In the genomic region with DNA sequence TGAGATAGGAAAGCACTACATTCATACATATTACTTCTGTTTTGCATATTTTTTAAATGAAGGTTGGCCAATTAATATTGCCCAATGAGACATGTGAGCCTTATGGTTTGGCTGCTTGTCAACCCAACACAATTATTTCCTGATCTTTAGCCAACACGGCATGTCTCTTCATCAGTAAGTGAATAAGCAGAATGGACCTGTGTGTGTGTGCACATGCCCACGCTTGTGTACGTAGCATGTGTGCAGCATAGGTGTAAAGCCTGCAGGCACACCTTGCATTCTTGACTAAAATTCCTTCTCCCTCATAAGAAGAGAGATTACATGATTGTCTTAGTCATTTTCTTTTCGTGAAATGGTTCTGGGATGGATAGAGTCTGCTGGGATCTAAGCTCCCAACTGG, we compare ENCODE assay signal across 19 cellular contexts.
DNase-seq lines count a peak whose midpoint lies in the region; ATAC-seq and TF ChIP-seq lines count a peak whose summit lies in the region.
"Had no signal": no experiment of that assay in that cellular context is flagged by ENCODE, and none has a peak within 500 bp of the region (broad histone marks: within the 10 kb centered on the region; RNA-seq: fewer than 3 reads in every experiment).

No MANE protein-coding gene starts in this region.

- no peaks in the 10 kb centered on the region for H4K20me1 ChIP-seq in hepatocyte (ENCODE audit: insufficient read depth, poor library complexity, severe bottlenecking)

- no peaks in the 10 kb centered on the region for H3K27me3 ChIP-seq in hepatocyte

- no peak for ATAC-seq in HG02763 (IDR thresholded peaks at IDR 0.05; ENCODE audit: unreplicated experiment)
- ATAC-seq: SK-N-SH treated with all-trans-retinoic acid at 6 μM for 48 hours; stimulated activated naive CD8-positive, alpha-beta T cell treated with anti-CD3 and anti-CD28 coated beads, Interleukin-15, Interleukin-2, amounts not matched to agents 100 U/mL and 50 U/mL, for 24 hours had no signal

- no peaks in the 10 kb centered on the region for H3K9me2 ChIP-seq in hepatocyte (replicated peaks; ENCODE audit: insufficient read depth)

- peaks cover 22% of the 10 kb centered on the region for H3K4me1 ChIP-seq in hepatocyte (ENCODE audit: insufficient read depth)

- no peaks in the 10 kb centered on the region for H3K9me3 ChIP-seq in hepatocyte (ENCODE audit: low read depth)

- TF ChIP-seq CTCF in choroid plexus epithelial cell (conservative IDR thresholded peaks at IDR 0.05; ENCODE audit: low read depth, low read length) (no peak), hepatocyte (IDR thresholded peaks at IDR 0.05; ENCODE audit: poor library complexity) (no peak)

- peak overlapping the region; percentile 20 for H3K27ac ChIP-seq in hepatocyte
- H3K27ac ChIP-seq: PC-9 had no signal

- H3K4me3 ChIP-seq in choroid plexus epithelial cell (ENCODE audit: low read depth, low read length) (no peak overlapping the region), hepatocyte (no peak overlapping the region)
- H3K4me3 ChIP-seq: PC-9 had no signal

- DNase-seq in NOMO-1 treated with DMSO at 0.1 percent for 48 hours (lab: John Stamatoyannopoulos, UW; ENCODE audit: unreplicated experiment) = peak; percentile 33
- DNase-seq in NOMO-1 treated with dmso at 0.1 percent for 144 hours (lab: John Stamatoyannopoulos, UW; ENCODE audit: unreplicated experiment) = no peak
- DNase-seq in choroid plexus epithelial cell (ENCODE audit: low read depth) = peak; percentile 1
- no peak for DNase-seq in hepatocyte (ENCODE audit: low spot score)
- no peak for DNase-seq in GM19240 (ENCODE audit: insufficient read length, low spot score)
- no peak for DNase-seq in DMS79 (lab: John Stamatoyannopoulos, UW)
- no peak for DNase-seq in RKO (ENCODE audit: low spot score)
- DNase-seq: activated CD4-positive, alpha-beta T cell treated with anti-CD3 and anti-CD28 coated beads for 48 hours; activated naive CD4-positive, alpha-beta T cell treated with Interleukin-2 at 50 U/mL for 16 hours; activated T-cell treated with anti-CD3 and anti-CD28 coated beads for 4 hours; CD4-positive, alpha-beta memory T cell; cortex of kidney; hippocampal formation; NCI-H187; NCI-H510A; PC-9; stimulated activated naive CD8-positive, alpha-beta T cell treated with anti-CD3 and anti-CD28 coated beads, Interleukin-15, Interleukin-2, amounts not matched to agents 100 U/mL and 50 U/mL, for 24 hours had no signal

- H3K79me2 ChIP-seq in hepatocyte = peaks cover 30% of the 10 kb centered on the region

- WGBS in hepatocyte (ENCODE audit: low lambda C conversion rate, missing lambda C conversion rate) = 82% methylated on average over 4 of the region's 4 CpGs

- no peak overlapping the region for H3K4me2 ChIP-seq in hepatocyte
- H3K4me2 ChIP-seq: PC-9 had no signal

- H2AFZ ChIP-seq in hepatocyte = no peak overlapping the region
- H2AFZ ChIP-seq: PC-9 had no signal

- H3K36me3 ChIP-seq in hepatocyte (replicated peaks; ENCODE audit: insufficient read depth, low read depth) = no peaks in the 10 kb centered on the region

Comparison
In these comparisons a context has a peak if more than half of its experiments do, and no peak if none do; other contexts are left out.
1. DNase-seq: peak in NOMO-1 treated with DMSO at 0.1 percent for 48 hours (single experiment) and choroid plexus epithelial cell (single experiment); none in NOMO-1 treated with dmso at 0.1 percent for 144 hours (single experiment), hepatocyte (single experiment), GM19240 (single experiment), DMS79 (single experiment) and RKO (single experiment).